In genomic region chr7:7719235-7719634, GRCh38 we compare ENCODE assay signal across 1 cellular context.
TF ChIP-seq lines count a peak whose summit lies in the region.

No MANE protein-coding gene starts in this region.

TF ChIP-seq in GM12878, 131 proteins besides CTCF, POLR2A, EP300 and RAD21 (continued from another document and continues in another):
- TF ChIP-seq CUX1 (IDR thresholded peaks at IDR 0.05; ENCODE audit: insufficient replicate concordance, low read depth, low read length) = no peak
- TF ChIP-seq SMAD1 (IDR thresholded peaks at IDR 0.05; ENCODE audit: low read depth, partially characterized antibody) = no peak
- TF ChIP-seq SIN3A (IDR thresholded peaks at IDR 0.05; ENCODE audit: low read depth, low read length) = no peak
- no peak for TF ChIP-seq SMAD5 (IDR thresholded peaks at IDR 0.05; ENCODE audit: low read depth)
- TF ChIP-seq SRF (IDR thresholded peaks at IDR 0.05; ENCODE audit: low read depth in 2 of 2, low read length in 2 of 2) = no peak
- 0 out of 2 replicates have a peak, but pooled peaks have one; percentile 21 for TF ChIP-seq MLLT1 (IDR thresholded peaks at IDR 0.05)
- peak; percentile 75 for TF ChIP-seq DPF2 (IDR thresholded peaks at IDR 0.05)
- TF ChIP-seq IKZF1 (conservative IDR thresholded peaks at IDR 0.05) = peak; percentile 33; the same call in 1 of the 2 replicates
- peak; percentile 80 for TF ChIP-seq CREB1 (IDR thresholded peaks at IDR 0.05; ENCODE audit: low read depth)
- TF ChIP-seq RELB (IDR thresholded peaks at IDR 0.05; ENCODE audit: low read depth) = peak; percentile 45; the same call in 1 of the 2 replicates
- TF ChIP-seq CHD1 (IDR thresholded peaks at IDR 0.05; ENCODE audit: low read depth, low read length) = no peak
- no peak for TF ChIP-seq USF1 (IDR thresholded peaks at IDR 0.05; ENCODE audit: borderline replicate concordance, extremely low read length, insufficient read depth, low read depth, low read length)
- 0 out of 2 replicates have a peak, but pooled peaks have one; percentile 11 for TF ChIP-seq ZNF592 (IDR thresholded peaks at IDR 0.05)
- TF ChIP-seq HCFC1 (IDR thresholded peaks at IDR 0.05; ENCODE audit: low read length) = no peak
- no peak for TF ChIP-seq NR2F1 (conservative IDR thresholded peaks at IDR 0.05)
- no peak for TF ChIP-seq FOXK2 (IDR thresholded peaks at IDR 0.05)
- TF ChIP-seq MEF2B (IDR thresholded peaks at IDR 0.05; ENCODE audit: partially characterized antibody, poor library complexity, severe bottlenecking) = peak; percentile 63
- no peak for TF ChIP-seq ETV6 (conservative IDR thresholded peaks at IDR 0.05 in 1 of 2, IDR thresholded peaks at IDR 0.05 in 1 of 2; ENCODE audit: borderline replicate concordance in 1 of 2, low read depth in 1 of 2)
- TF ChIP-seq PAX8 (IDR thresholded peaks at IDR 0.05) = no peak
- no peak for TF ChIP-seq EZH2 (IDR thresholded peaks at IDR 0.05; ENCODE audit: borderline replicate concordance, control insufficient read depth, low read depth, low read length)
- TF ChIP-seq ZNF207 (IDR thresholded peaks at IDR 0.05; ENCODE audit: borderline replicate concordance) = no peak
- TF ChIP-seq RB1 (IDR thresholded peaks at IDR 0.05; ENCODE audit: borderline replicate concordance) = no peak
- peak; percentile 75 for TF ChIP-seq JUND (IDR thresholded peaks at IDR 0.05; ENCODE audit: low read depth, low read length)
- peak; percentile 41; the same call in 1 of the 2 replicates for TF ChIP-seq ATF3 (IDR thresholded peaks at IDR 0.05; ENCODE audit: borderline replicate concordance, extremely low read depth, low read depth, low read length)
- peak; percentile 97 for TF ChIP-seq ATF7 (IDR thresholded peaks at IDR 0.05; ENCODE audit: low read depth)
- peak; percentile 41; the same call in 1 of the 2 replicates for TF ChIP-seq MXI1 (IDR thresholded peaks at IDR 0.05; ENCODE audit: low read depth, low read length)
- TF ChIP-seq FOXM1 (IDR thresholded peaks at IDR 0.05; ENCODE audit: low read depth, low read length) = peak; percentile 74; the same call in 1 of the 2 replicates
- TF ChIP-seq TCF12 (IDR thresholded peaks at IDR 0.05; ENCODE audit: low read depth, low read length) = peak; percentile 88
- peak; percentile 86 to 92 for TF ChIP-seq CEBPB (IDR thresholded peaks at IDR 0.05; ENCODE audit: borderline replicate concordance in 1 of 2, low read depth in 2 of 2, low read length in 2 of 2)
- peak; percentile 27 to 38; a peak in 2 of 4 replicates for TF ChIP-seq IKZF2 (IDR thresholded peaks at IDR 0.05)
- no peak for TF ChIP-seq PRDM15 (CRISPR knock-in tag; IDR thresholded peaks at IDR 0.05)
- no peak for TF ChIP-seq CBX3 (IDR thresholded peaks at IDR 0.05; ENCODE audit: borderline replicate concordance, low read depth)
- no peak for TF ChIP-seq BCLAF1 (IDR thresholded peaks at IDR 0.05)
- TF ChIP-seq SP1 (IDR thresholded peaks at IDR 0.05; ENCODE audit: low read depth, low read length) = no peak
- no peak for TF ChIP-seq ESRRA (IDR thresholded peaks at IDR 0.05; ENCODE audit: low read length)
- TF ChIP-seq POLR2AphosphoS5 (IDR thresholded peaks at IDR 0.05; ENCODE audit: low read length) = peak; percentile 26; the same call in 1 of the 2 replicates
- TF ChIP-seq STAT3 (IDR thresholded peaks at IDR 0.05; ENCODE audit: low read depth, low read length) = no peak
- TF ChIP-seq CHD4 (IDR thresholded peaks at IDR 0.05) = no peak
- 0 out of 2 replicates have a peak, but pooled peaks have one; percentile 32 for TF ChIP-seq SMARCA5 (IDR thresholded peaks at IDR 0.05)
- no peak for TF ChIP-seq EGR1 (IDR thresholded peaks at IDR 0.05; ENCODE audit: borderline replicate concordance in 1 of 2, low read depth in 2 of 2, low read length in 2 of 2)
